In genomic region chr7:30584415-30584814, GRCh38 we compare ENCODE assay signal across 20 cellular contexts.
"Had no signal": no experiment of that assay in that cellular context is flagged by ENCODE, and none has a peak within 500 bp of the region (broad histone marks: within the 10 kb centered on the region; RNA-seq: fewer than 3 reads in every experiment).

No MANE protein-coding gene starts in this region.

- DNase-seq: activated CD4-positive, alpha-beta memory T cell treated with anti-CD3 and anti-CD28 coated beads for 36 hours; activated CD4-positive, alpha-beta T cell treated with anti-CD3 and anti-CD28 coated beads for 48 hours; activated CD4-positive, CD25-positive, alpha-beta regulatory T cell treated with anti-CD3 and anti-CD28 coated beads, Interleukin-2, amount 50 U/mL, for 72 hours; activated CD8-positive, alpha-beta memory T cell treated with anti-CD3 and anti-CD28 coated beads, Interleukin-2, amount 50 U/mL, for 4 hours; activated gamma-delta T cell treated with Interleukin-2 at 50 U/mL for 16 hours; activated naive CD4-positive, alpha-beta T cell treated with anti-CD3 and anti-CD28 coated beads, Interleukin-2, amount 10 ng/mL, durations not matched to agents 7 days and 5 days; activated naive CD8-positive, alpha-beta T cell treated with anti-CD3 and anti-CD28 coated beads for 36 hours; activated T-cell treated with anti-CD3 and anti-CD28 coated beads, Interleukin-2, amount 50 U/mL, for 72 hours; brain microvascular endothelial cell; NCI-H1105 treated with DMSO at 0.1 percent for 48 hours; NCI-H1436 treated with DMSO at 0.1 percent for 48 hours; NCI-H187; NCI-H2081; NCI-H510A treated with DMSO at 0.1 percent for 48 hours; Peyer's patch; Right ventricle myocardium superior had no signal

- ATAC-seq: activated T-cell treated with anti-CD3 and anti-CD28 coated beads, Interleukin-2, amount 50 U/mL, for 72 hours; SK-N-SH treated with all-trans-retinoic acid at 6 μM for 48 hours had no signal

- H3K27ac ChIP-seq: brain microvascular endothelial cell, cardiac muscle cell, Peyer's patch, RWPE1, SJSA1 had no signal

- H3K27me3 ChIP-seq: brain microvascular endothelial cell, cardiac muscle cell, Peyer's patch, SJSA1 had no signal

- H3K9me3 ChIP-seq: Peyer's patch, SJSA1 had no signal

- H3K4me1 ChIP-seq: Peyer's patch, SJSA1 had no signal

- H3K4me3 ChIP-seq: cardiac muscle cell, Peyer's patch, SJSA1 had no signal
